ENCODE assay signal across 8 cellular contexts in the genomic region with DNA sequence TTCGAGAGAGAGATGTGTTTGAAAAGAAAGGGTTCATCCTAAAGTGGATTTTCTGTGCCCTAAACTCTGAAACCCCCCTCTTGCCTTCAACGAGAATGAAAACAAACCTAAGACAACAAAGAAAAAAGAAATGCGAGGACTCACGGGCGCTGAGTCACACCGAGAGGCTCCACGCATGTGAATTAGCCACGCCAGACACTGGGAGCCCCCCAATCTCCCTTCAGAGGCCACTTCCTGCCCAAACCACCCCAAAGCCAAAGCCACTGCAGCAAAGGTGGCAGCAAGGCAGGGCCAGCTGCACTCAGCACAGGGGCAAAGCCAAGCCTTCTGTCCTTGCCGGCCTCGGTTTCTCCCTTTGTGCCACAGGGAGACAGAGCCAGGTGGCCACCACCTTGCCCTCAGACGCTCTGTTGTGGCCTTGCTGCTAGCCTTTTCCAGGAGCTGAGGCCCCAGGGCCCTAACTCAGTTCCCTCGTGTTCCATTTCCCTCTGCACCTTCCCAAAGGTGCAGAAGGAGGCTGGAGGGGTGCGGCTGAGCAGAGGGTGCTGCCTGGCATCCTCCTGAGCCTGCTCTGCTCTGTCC.
DNase-seq lines count a peak whose midpoint lies in the region; ATAC-seq, FAIRE-seq and TF ChIP-seq lines count a peak whose summit lies in the region.

No MANE protein-coding gene starts in this region.

- H3K27me3 ChIP-seq in HepG2 (ENCODE audit: control insufficient read depth in 1 of 2, insufficient read depth in 2 of 2, low read length in 2 of 2) (no peaks in the 10 kb centered on the region), right lobe of liver (no peaks in the 10 kb centered on the region)

- 92% methylated on average over 11 of the region's 13 CpGs for WGBS in HepG2 (ENCODE audit: low lambda C conversion rate)
- 52% methylated on average over 6 of the region's 13 CpGs for WGBS in right lobe of liver (ENCODE audit: insufficient coverage, low coverage, low lambda C conversion rate, missing lambda C conversion rate)

- peak overlapping the region; percentile 55 for H3K4me2 ChIP-seq in HepG2 (ENCODE audit: low read depth, low read length)

- H3K9me3 Mint-ChIP-seq in natural killer cell treated with Interleukin-12 subunit alpha and Interleukin-12 subunit beta and Interleukin-15 and Interleukin-18, amount 100 ng/mL, for 72 hours = no peaks in the 10 kb centered on the region

- no peak for TF ChIP-seq CTCF in HepG2 (CRISPR knock-in tag; IDR thresholded peaks at IDR 0.05)
- TF ChIP-seq CTCF in right lobe of liver (IDR thresholded peaks at IDR 0.05) = no peak

- no TSS peak for BruUV-seq in HepG2 (replicated peaks; lab: Mats Ljungman, UMichigan)

- TF ChIP-seq EP300 in HepG2 (IDR thresholded peaks at IDR 0.05; ENCODE audit: low read depth in 2 of 2, low read length in 2 of 2) = no peak
- TF ChIP-seq EP300 in HepG2 (CRISPR knock-in tag; IDR thresholded peaks at IDR 0.05; ENCODE audit: borderline replicate concordance) = no peak

- peaks cover 0 to 2% of the 10 kb centered on the region in 2 donors for H3K27me3 Mint-ChIP-seq in natural killer cell treated with Interleukin-12 subunit alpha and Interleukin-12 subunit beta and Interleukin-15 and Interleukin-18, amount 100 ng/mL, for 72 hours

- no peaks in the 10 kb centered on the region for H3K9me3 ChIP-seq in HepG2 (ENCODE audit: low read length)
- H3K9me3 ChIP-seq in right lobe of liver = no peaks in the 10 kb centered on the region

- H3K36me3 ChIP-seq in HepG2 (replicated peaks in 1 of 2; ENCODE audit: control insufficient read depth in 1 of 2, insufficient read depth in 2 of 2, low read length in 2 of 2) (no peaks in the 10 kb centered on the region; a peak in 2 of 5 replicates), right lobe of liver (no peaks in the 10 kb centered on the region)

- CTCF ChIA-PET in HepG2 (lab: Yijun Ruan, JAX; ENCODE audit: low intra/inter-chr PET ratio, low total read pairs) = no interaction called here

- POLR2A ChIA-PET in HepG2 (lab: Yijun Ruan, JAX) = no interaction called here

- intact Hi-C loops in HepG2 (cut with micrococcal nuclease; ENCODE audit: unreplicated experiment) = no loop called here
- intact Hi-C loops in right lobe of liver (cut with DNase I) = no loop called here

- H3K79me2 ChIP-seq in HepG2 (ENCODE audit: insufficient read depth, low read length) = no peaks in the 10 kb centered on the region

- peak overlapping the region; percentile 4; the same call in 1 of the 2 replicates for H3K9ac ChIP-seq in HepG2 (ENCODE audit: insufficient read depth, low read depth, low read length)

- H3K36me3 Mint-ChIP-seq in natural killer cell treated with Interleukin-12 subunit alpha and Interleukin-12 subunit beta and Interleukin-15 and Interleukin-18, amount 100 ng/mL, for 72 hours = no peaks in the 10 kb centered on the region

- peak overlapping the region; percentile 49 for H3K27ac ChIP-seq in HepG2 (ENCODE audit: extremely low read length, insufficient read depth, low read length)
- H3K27ac ChIP-seq in right lobe of liver = no peak overlapping the region

- H3K4me3 Mint-ChIP-seq in natural killer cell treated with Interleukin-12 subunit alpha and Interleukin-12 subunit beta and Interleukin-15 and Interleukin-18, amount 100 ng/mL, for 72 hours = peak overlapping the region; percentile 93

- no peak overlapping the region for H2AFZ ChIP-seq in HepG2 (ENCODE audit: low read length)

- peaks cover 66 to 76% of the 10 kb centered on the region in 2 donors for H3K4me1 Mint-ChIP-seq in natural killer cell treated with Interleukin-12 subunit alpha and Interleukin-12 subunit beta and Interleukin-15 and Interleukin-18, amount 100 ng/mL, for 72 hours (ENCODE audit: low read depth in 2 of 2)

- peaks cover 53% of the 10 kb centered on the region for H3K4me1 ChIP-seq in HepG2 (ENCODE audit: insufficient read depth, low read length)
- H3K4me1 ChIP-seq in right lobe of liver = peaks cover 0 to 33% (median 2%) of the 10 kb centered on the region in 4 donors

- peaks cover 1% of the 10 kb centered on the region; the same call in 1 of the 2 replicates for H4K20me1 ChIP-seq in HepG2 (ENCODE audit: insufficient read depth, low read length)

- H3K27ac Mint-ChIP-seq in natural killer cell treated with Interleukin-12 subunit alpha and Interleukin-12 subunit beta and Interleukin-15 and Interleukin-18, amount 100 ng/mL, for 72 hours = peak overlapping the region; percentile 81 to 93

- TF ChIP-seq RAD21 in HepG2 (CRISPR knock-in tag; IDR thresholded peaks at IDR 0.05) = no peak

- ATAC-seq in HepG2 = no peak
- ATAC-seq in right lobe of liver = no peak
- peak; percentile 77 for ATAC-seq in natural killer cell treated with Interleukin-12 subunit alpha and Interleukin-12 subunit beta and Interleukin-15 and Interleukin-18, amount 100 ng/mL, for 72 hours
- ATAC-seq in HG02973 (IDR thresholded peaks at IDR 0.05; ENCODE audit: unreplicated experiment) = no peak

- DNase-seq in HepG2 (ENCODE audit: low spot score) (no peak), right lobe of liver (no peak), NCI-H2227 treated with DMSO at 0.1 percent for 48 hours (lab: John Stamatoyannopoulos, UW) (no peak), hypothalamus (lab: John Stamatoyannopoulos, UW) (no peak), HK-2 (ENCODE audit: unreplicated experiment) (no peak)
- peak; percentile 59 for DNase-seq in activated T-helper 9 cell treated with anti-CD3 and anti-CD28 coated beads, Interleukin-2, amount 50 U/mL, for 16 hours (ENCODE audit: low read depth)
- peak; percentile 79 for DNase-seq in natural killer cell treated with Interleukin-12 subunit alpha and Interleukin-12 subunit beta and Interleukin-15 and Interleukin-18, amount 100 ng/mL, for 72 hours (ENCODE audit: low spot score)

- H3K4me3 ChIP-seq in HepG2 (replicated peaks in 1 of 3; ENCODE audit: insufficient read depth in 1 of 3, low read depth in 2 of 3, low read length in 3 of 3) (no peak overlapping the region), right lobe of liver (no peak overlapping the region)

- FAIRE-seq in HepG2 (lab: Jason Lieb, UNC) = no peak

- in situ Hi-C loops in HepG2 (cut with HindIII; ENCODE audit: extremely low pct_ligation_motif_present, low pct_unique_long_range_greater_than_20kb) = no loop called here

- TF ChIP-seq POLR2A in HepG2 (IDR thresholded peaks at IDR 0.05; ENCODE audit: insufficient read depth in 1 of 2, low read depth in 2 of 2, low read length in 2 of 2) (no peak), right lobe of liver (IDR thresholded peaks at IDR 0.05) (no peak)

TF ChIP-seq in HepG2, 621 proteins besides CTCF, POLR2A, EP300 and RAD21 (continues in another document):
- TF ChIP-seq TBL1XR1 (IDR thresholded peaks at IDR 0.05; ENCODE audit: borderline replicate concordance, low read length, partially characterized antibody) = no peak
- TF ChIP-seq, protein P1, sequence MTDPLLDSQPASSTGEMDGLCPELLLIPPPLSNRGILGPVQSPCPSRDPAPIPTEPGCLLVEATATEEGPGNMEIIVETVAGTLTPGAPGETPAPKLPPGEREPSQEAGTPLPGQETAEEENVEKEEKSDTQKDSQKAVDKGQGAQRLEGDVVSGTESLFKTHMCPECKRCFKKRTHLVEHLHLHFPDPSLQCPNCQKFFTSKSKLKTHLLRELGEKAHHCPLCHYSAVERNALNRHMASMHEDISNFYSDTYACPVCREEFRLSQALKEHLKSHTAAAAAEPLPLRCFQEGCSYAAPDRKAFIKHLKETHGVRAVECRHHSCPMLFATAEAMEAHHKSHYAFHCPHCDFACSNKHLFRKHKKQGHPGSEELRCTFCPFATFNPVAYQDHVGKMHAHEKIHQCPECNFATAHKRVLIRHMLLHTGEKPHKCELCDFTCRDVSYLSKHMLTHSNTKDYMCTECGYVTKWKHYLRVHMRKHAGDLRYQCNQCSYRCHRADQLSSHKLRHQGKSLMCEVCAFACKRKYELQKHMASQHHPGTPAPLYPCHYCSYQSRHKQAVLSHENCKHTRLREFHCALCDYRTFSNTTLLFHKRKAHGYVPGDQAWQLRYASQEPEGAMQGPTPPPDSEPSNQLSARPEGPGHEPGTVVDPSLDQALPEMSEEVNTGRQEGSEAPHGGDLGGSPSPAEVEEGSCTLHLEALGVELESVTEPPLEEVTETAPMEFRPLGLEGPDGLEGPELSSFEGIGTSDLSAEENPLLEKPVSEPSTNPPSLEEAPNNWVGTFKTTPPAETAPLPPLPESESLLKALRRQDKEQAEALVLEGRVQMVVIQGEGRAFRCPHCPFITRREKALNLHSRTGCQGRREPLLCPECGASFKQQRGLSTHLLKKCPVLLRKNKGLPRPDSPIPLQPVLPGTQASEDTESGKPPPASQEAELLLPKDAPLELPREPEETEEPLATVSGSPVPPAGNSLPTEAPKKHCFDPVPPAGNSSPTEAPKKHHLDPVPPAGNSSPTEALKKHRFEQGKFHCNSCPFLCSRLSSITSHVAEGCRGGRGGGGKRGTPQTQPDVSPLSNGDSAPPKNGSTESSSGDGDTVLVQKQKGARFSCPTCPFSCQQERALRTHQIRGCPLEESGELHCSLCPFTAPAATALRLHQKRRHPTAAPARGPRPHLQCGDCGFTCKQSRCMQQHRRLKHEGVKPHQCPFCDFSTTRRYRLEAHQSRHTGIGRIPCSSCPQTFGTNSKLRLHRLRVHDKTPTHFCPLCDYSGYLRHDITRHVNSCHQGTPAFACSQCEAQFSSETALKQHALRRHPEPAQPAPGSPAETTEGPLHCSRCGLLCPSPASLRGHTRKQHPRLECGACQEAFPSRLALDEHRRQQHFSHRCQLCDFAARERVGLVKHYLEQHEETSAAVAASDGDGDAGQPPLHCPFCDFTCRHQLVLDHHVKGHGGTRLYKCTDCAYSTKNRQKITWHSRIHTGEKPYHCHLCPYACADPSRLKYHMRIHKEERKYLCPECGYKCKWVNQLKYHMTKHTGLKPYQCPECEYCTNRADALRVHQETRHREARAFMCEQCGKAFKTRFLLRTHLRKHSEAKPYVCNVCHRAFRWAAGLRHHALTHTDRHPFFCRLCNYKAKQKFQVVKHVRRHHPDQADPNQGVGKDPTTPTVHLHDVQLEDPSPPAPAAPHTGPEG (CRISPR knock-in tag; IDR thresholded peaks at IDR 0.05) = no peak
- TF ChIP-seq TBX2 (CRISPR knock-in tag; IDR thresholded peaks at IDR 0.05; ENCODE audit: borderline replicate concordance) = no peak
- TF ChIP-seq, protein P2, sequence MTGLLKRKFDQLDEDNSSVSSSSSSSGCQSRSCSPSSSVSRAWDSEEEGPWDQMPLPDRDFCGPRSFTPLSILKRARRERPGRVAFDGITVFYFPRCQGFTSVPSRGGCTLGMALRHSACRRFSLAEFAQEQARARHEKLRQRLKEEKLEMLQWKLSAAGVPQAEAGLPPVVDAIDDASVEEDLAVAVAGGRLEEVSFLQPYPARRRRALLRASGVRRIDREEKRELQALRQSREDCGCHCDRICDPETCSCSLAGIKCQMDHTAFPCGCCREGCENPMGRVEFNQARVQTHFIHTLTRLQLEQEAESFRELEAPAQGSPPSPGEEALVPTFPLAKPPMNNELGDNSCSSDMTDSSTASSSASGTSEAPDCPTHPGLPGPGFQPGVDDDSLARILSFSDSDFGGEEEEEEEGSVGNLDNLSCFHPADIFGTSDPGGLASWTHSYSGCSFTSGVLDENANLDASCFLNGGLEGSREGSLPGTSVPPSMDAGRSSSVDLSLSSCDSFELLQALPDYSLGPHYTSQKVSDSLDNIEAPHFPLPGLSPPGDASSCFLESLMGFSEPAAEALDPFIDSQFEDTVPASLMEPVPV (CRISPR knock-in tag; IDR thresholded peaks at IDR 0.05) = no peak
- TF ChIP-seq AKAP8 (CRISPR knock-in tag; IDR thresholded peaks at IDR 0.05) = no peak

Comparison
In these comparisons a context has a peak if more than half of its experiments do, and no peak if none do; other contexts are left out.
1. ATAC-seq: peak in natural killer cell treated with Interleukin-12 subunit alpha and Interleukin-12 subunit beta and Interleukin-15 and Interleukin-18, amount 100 ng/mL, for 72 hours (2 of 2); none in HepG2 (single experiment), right lobe of liver (0 of 4) and HG02973 (single experiment).
2. DNase-seq: peak in activated T-helper 9 cell treated with anti-CD3 and anti-CD28 coated beads, Interleukin-2, amount 50 U/mL, for 16 hours (single experiment) and natural killer cell treated with Interleukin-12 subunit alpha and Interleukin-12 subunit beta and Interleukin-15 and Interleukin-18, amount 100 ng/mL, for 72 hours (single experiment); none in HepG2 (single experiment), right lobe of liver (0 of 3), NCI-H2227 treated with DMSO at 0.1 percent for 48 hours (single experiment), hypothalamus (0 of 51) and HK-2 (single experiment).